ENCODE assay signal across 8 cellular contexts in genomic region chr2:111395350-111396128, GRCh38.
DNase-seq lines count a peak whose midpoint lies in the region; ATAC-seq and TF ChIP-seq lines count a peak whose summit lies in the region.
"Not testable (repeated sequence)": the region's sequence is repeated elsewhere in the genome, so short reads cannot be mapped to it uniquely, and the experiment has no call there.

No MANE protein-coding gene starts in this region.

- H3K4me3 Mint-ChIP-seq in activated T-cell treated with anti-CD3 and anti-CD28 coated beads, Interleukin-2, amount 50 U/mL, for 72 hours, result peak overlapping the region; percentile 9 to 37
- not testable (repeated sequence) for H3K4me3 Mint-ChIP-seq in nephron

- H4K20me1 ChIP-seq in GM23248 (ENCODE audit: insufficient read depth), result not testable (repeated sequence)

- not testable (repeated sequence) for H3F3A ChIP-seq in GM23248 (ENCODE audit: insufficient read depth)

- not testable (repeated sequence) for H3K4me2 ChIP-seq in GM23248 (ENCODE audit: unreplicated experiment)

- not testable (repeated sequence) for H3K27ac Mint-ChIP-seq in activated T-cell treated with anti-CD3 and anti-CD28 coated beads, Interleukin-2, amount 50 U/mL, for 72 hours
- peak overlapping the region; percentile 70 to 87 (median 82) for H3K27ac Mint-ChIP-seq in nephron

- H3K36me3 Mint-ChIP-seq in activated T-cell treated with anti-CD3 and anti-CD28 coated beads, Interleukin-2, amount 50 U/mL, for 72 hours (ENCODE audit: insufficient read depth in 2 of 2); nephron (ENCODE audit: low read depth): not testable (repeated sequence)

- not testable (repeated sequence) for H3K27me3 ChIP-seq in GM23248 (replicated peaks; ENCODE audit: insufficient read depth); brain microvascular endothelial cell (replicated peaks); heart left ventricle

- H3K27ac ChIP-seq in GM23248, brain microvascular endothelial cell, heart left ventricle: not testable (repeated sequence)

- not testable (repeated sequence) for H3K9me3 ChIP-seq in GM23248 (ENCODE audit: low read depth); heart left ventricle

- ATAC-seq in activated T-cell treated with anti-CD3 and anti-CD28 coated beads, Interleukin-2, amount 50 U/mL, for 72 hours (replicated peaks in 1 of 2), result peak; percentile 86 to 94
- ATAC-seq in heart left ventricle, result peak in 3 of 4 donors; percentile 60 to 93 (median 76)

- intact Hi-C loops in heart left ventricle (cut with DNase I), result not testable (repeated sequence)

- not testable (repeated sequence) for TF ChIP-seq POLR2A in heart left ventricle (IDR thresholded peaks at IDR 0.05)

- H3K4me1 Mint-ChIP-seq in activated T-cell treated with anti-CD3 and anti-CD28 coated beads, Interleukin-2, amount 50 U/mL, for 72 hours (ENCODE audit: low read depth); nephron: not testable (repeated sequence)

- 36 to 41% methylated on average over 7 to 8 of the region's 10 CpGs for WGBS in GM23248 (ENCODE audit: low coverage in 1 of 2, low lambda C conversion rate in 2 of 2, missing lambda C conversion rate in 2 of 2), 2 experiments
- 43 to 64% (median 54%) methylated on average over 5 to 7 of the region's 10 CpGs for whole genome bisulfite sequencing in heart left ventricle, 4 donors

- not testable (repeated sequence) for H2AFZ ChIP-seq in GM23248

- peaks cover 23% of the 10 kb centered on the region for H3K79me2 ChIP-seq in GM23248 (ENCODE audit: insufficient read depth)

- H3K9me3 Mint-ChIP-seq in activated T-cell treated with anti-CD3 and anti-CD28 coated beads, Interleukin-2, amount 50 U/mL, for 72 hours; nephron: not testable (repeated sequence)

- not testable (repeated sequence) for H3K4me1 ChIP-seq in GM23248 (ENCODE audit: insufficient read depth); heart left ventricle

- H3K27me3 Mint-ChIP-seq in activated T-cell treated with anti-CD3 and anti-CD28 coated beads, Interleukin-2, amount 50 U/mL, for 72 hours (ENCODE audit: low read depth); nephron (ENCODE audit: low read depth): not testable (repeated sequence)

- not testable (repeated sequence) for H3K9me2 ChIP-seq in GM23248 (ENCODE audit: insufficient read depth)

- peak; percentile 42 for DNase-seq in A172 (ENCODE audit: low spot score)
- peak; percentile 50 for DNase-seq in GM23248
- DNase-seq in activated CD4-positive, alpha-beta T cell treated with anti-CD3 and anti-CD28 coated beads for 24 hours (ENCODE audit: low read depth in 2 of 2), result peak; percentile 19 to 46
- peak; percentile 64 to 66 for DNase-seq in activated T-cell treated with anti-CD3 and anti-CD28 coated beads, Interleukin-2, amount 50 U/mL, for 72 hours
- DNase-seq in brain microvascular endothelial cell, result peak; percentile 48
- DNase-seq in heart left ventricle, result peak; percentile 30 to 62 (median 53)
- peak; percentile 45 to 69 for DNase-seq in stimulated activated CD4-positive, alpha-beta T cell treated with anti-CD3 and anti-CD28 coated beads, Interleukin-4, amount 100 ng/mL, for 4 hours

- not testable (repeated sequence) for H3K9ac ChIP-seq in GM23248

- H3K36me3 ChIP-seq in GM23248 (ENCODE audit: low read depth); brain microvascular endothelial cell (replicated peaks); heart left ventricle: not testable (repeated sequence)

- not testable (repeated sequence) for H3K4me3 ChIP-seq in GM23248; brain microvascular endothelial cell (ENCODE audit: low read depth, low read length); heart left ventricle

- not testable (repeated sequence) for TF ChIP-seq CTCF in brain microvascular endothelial cell (IDR thresholded peaks at IDR 0.05; ENCODE audit: low read depth, low read length, missing control alignments); heart left ventricle (IDR thresholded peaks at IDR 0.05); nephron (IDR thresholded peaks at IDR 0.05; ENCODE audit: unreplicated experiment in 3 of 3)

- in situ Hi-C loops in GM23248 (cut with MboI); brain microvascular endothelial cell (cut with HindIII; ENCODE audit: low pct_ligation_motif_present, low sequenced_read_pairs): not testable (repeated sequence)
